20 cellular contexts compared by ENCODE assay signal in genomic region chr1:14934867-14935266, GRCh38.
"Had no signal": no experiment of that assay in that cellular context is flagged by ENCODE, and none has a peak within 500 bp of the region (broad histone marks: within the 10 kb centered on the region; RNA-seq: fewer than 3 reads in every experiment).

No MANE protein-coding gene starts in this region.

- H3K9me3 ChIP-seq: SJSA1 had no signal

- FAIRE-seq: RCC 7860 had no signal

- H3K4me3 ChIP-seq: SJSA1, SK-N-MC had no signal

- H3K36me3 ChIP-seq: SJSA1 had no signal

- DNase-seq: KBM-7, MV-4-11, NCI-H1048, NCI-H1105, NCI-H1417, NCI-H1436 treated with DMSO at 0.1 percent for 48 hours, NCI-H1694, NCI-H187 treated with DMSO at 0.1 percent for 48 hours, NCI-H2029 treated with DMSO at 0.1 percent for 48 hours, NCI-H2171 treated with DMSO at 0.1 percent for 48 hours, NCI-H2227 treated with DMSO at 0.1 percent for 48 hours, NCI-H524, NCI-H69, NCI-H774, Right ventricle myocardium superior, RPMI8226, SIG-M5 had no signal

- H3K27ac ChIP-seq: SJSA1, SK-N-MC had no signal

- H3K27me3 ChIP-seq: SJSA1 had no signal
